In the genomic region with DNA sequence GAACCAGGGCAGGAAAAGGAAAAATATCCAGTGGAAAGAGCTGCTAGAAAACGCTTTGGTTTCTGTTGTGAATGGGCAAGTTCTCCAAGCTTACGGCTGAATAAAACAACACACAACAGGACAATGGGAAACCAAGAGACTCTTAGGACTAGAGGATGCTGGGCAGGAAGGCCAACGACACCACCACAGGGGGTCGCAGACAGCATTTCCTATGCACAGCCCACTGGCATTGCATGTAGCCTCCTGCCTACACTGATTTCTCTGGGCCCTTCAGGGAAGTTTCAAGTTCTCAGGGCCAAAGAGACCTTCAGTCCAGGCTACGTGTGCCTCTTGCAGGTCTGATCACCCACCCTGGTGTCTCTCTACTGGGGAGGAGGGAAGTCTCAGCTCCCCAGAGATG, we compare ENCODE assay signal across 1 cellular context.
TF ChIP-seq lines count a peak whose summit lies in the region.

No MANE protein-coding gene starts in this region.

TF ChIP-seq in WTC11, 78 proteins besides CTCF, POLR2A, EP300 and RAD21 (continued from another document):
- TF ChIP-seq, protein P1, sequence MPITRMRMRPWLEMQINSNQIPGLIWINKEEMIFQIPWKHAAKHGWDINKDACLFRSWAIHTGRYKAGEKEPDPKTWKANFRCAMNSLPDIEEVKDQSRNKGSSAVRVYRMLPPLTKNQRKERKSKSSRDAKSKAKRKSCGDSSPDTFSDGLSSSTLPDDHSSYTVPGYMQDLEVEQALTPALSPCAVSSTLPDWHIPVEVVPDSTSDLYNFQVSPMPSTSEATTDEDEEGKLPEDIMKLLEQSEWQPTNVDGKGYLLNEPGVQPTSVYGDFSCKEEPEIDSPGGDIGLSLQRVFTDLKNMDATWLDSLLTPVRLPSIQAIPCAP (CRISPR knock-in tag; IDR thresholded peaks at IDR 0.05) = no peak
- TF ChIP-seq GABPB1 (CRISPR knock-in tag; IDR thresholded peaks at IDR 0.05) (no peak), NR3C1 (CRISPR knock-in tag; conservative IDR thresholded peaks at IDR 0.05; ENCODE audit: low read depth) (no peak)
